In genomic region chr1:107525146-107525545, GRCh38 we compare ENCODE assay signal across 25 cellular contexts.
DNase-seq lines count a peak whose midpoint lies in the region; ATAC-seq, FAIRE-seq and TF ChIP-seq lines count a peak whose summit lies in the region.
"Had no signal": no experiment of that assay in that cellular context is flagged by ENCODE, and none has a peak within 500 bp of the region (broad histone marks: within the 10 kb centered on the region; RNA-seq: fewer than 3 reads in every experiment).

No MANE protein-coding gene starts in this region.

- CTCF ChIA-PET in activated CD8-positive, alpha-beta T cell treated with anti-CD3 and anti-CD28 coated beads, Interleukin-2, amount 10 ng/mL, durations not matched to agents 7 days and 5 days (lab: Charles Lee): interaction anchor here (1.9 kb wide), 1 partner anchor 93 kb away, joined by 4 read pairs; no protein-coding TSS in a partner anchor
- CTCF ChIA-PET in activated CD8-positive, alpha-beta T cell treated with anti-CD3 and anti-CD28 coated beads for 36 hours (lab: Charles Lee): interaction anchor here (0.8 kb wide), 1 partner anchor 21 kb away, joined by 3 read pairs; no protein-coding TSS in a partner anchor

- H3K9me3 Mint-ChIP-seq in activated CD8-positive, alpha-beta T cell treated with anti-CD3 and anti-CD28 coated beads, Interleukin-2, amount 10 ng/mL, durations not matched to agents 7 days and 5 days (ENCODE audit: insufficient read depth): no peaks in the 10 kb centered on the region
- no peaks in the 10 kb centered on the region for H3K9me3 Mint-ChIP-seq in activated CD8-positive, alpha-beta T cell treated with anti-CD3 and anti-CD28 coated beads for 36 hours
- no peaks in the 10 kb centered on the region for H3K9me3 Mint-ChIP-seq in astrocyte (ENCODE audit: unreplicated experiment)
- H3K9me3 Mint-ChIP-seq: activated CD4-positive, alpha-beta memory T cell treated with anti-CD3 and anti-CD28 coated beads, Interleukin-2, amount 10 ng/mL, durations not matched to agents 7 days and 5 days; central memory CD8-positive, alpha-beta T cell; mesothelial cell of epicardium; natural killer cell treated with Interleukin-12 subunit alpha and Interleukin-12 subunit beta and Interleukin-15 and Interleukin-18, amount 100 ng/mL, for 72 hours had no signal

- TF ChIP-seq CTCF in activated CD8-positive, alpha-beta T cell treated with anti-CD3 and anti-CD28 coated beads for 36 hours (IDR thresholded peaks at IDR 0.05): no peak
- TF ChIP-seq CTCF in astrocyte (IDR thresholded peaks at IDR 0.05; ENCODE audit: insufficient read depth, low read depth, low read length): no peak
- no peak for TF ChIP-seq CTCF in osteoblast (IDR thresholded peaks at IDR 0.05; ENCODE audit: extremely low read depth, low read depth, low read length)
- no peak for TF ChIP-seq CTCF in psoas muscle (IDR thresholded peaks at IDR 0.05)

- POLR2A ChIA-PET in activated CD8-positive, alpha-beta T cell treated with anti-CD3 and anti-CD28 coated beads, Interleukin-2, amount 10 ng/mL, durations not matched to agents 7 days and 5 days (lab: Charles Lee): interaction anchor here (0.5 kb wide), 1 partner anchor 616 kb away, joined by 3 read pairs; no protein-coding TSS in a partner anchor
- POLR2A ChIA-PET in activated CD8-positive, alpha-beta T cell treated with anti-CD3 and anti-CD28 coated beads for 36 hours (lab: Charles Lee): no interaction called here

- H3K4me1 ChIP-seq in astrocyte (ENCODE audit: insufficient read depth, low read length) (no peaks in the 10 kb centered on the region), osteoblast (ENCODE audit: insufficient read depth, low read length) (no peaks in the 10 kb centered on the region), psoas muscle (no peaks in the 10 kb centered on the region)
- H3K4me1 ChIP-seq: A549, left lung, parathyroid adenoma had no signal

- intact Hi-C loops in activated CD8-positive, alpha-beta T cell treated with anti-CD3 and anti-CD28 coated beads for 36 hours (cut with micrococcal nuclease): no loop called here
- intact Hi-C loops in psoas muscle (cut with DNase I): loop anchor here in 1 of 2 donors (5.0 kb wide), 2 partner anchors 98 to 248 kb away; no protein-coding TSS in a partner anchor

- no peak overlapping the region for H3K27ac Mint-ChIP-seq in activated CD8-positive, alpha-beta T cell treated with anti-CD3 and anti-CD28 coated beads, Interleukin-2, amount 10 ng/mL, durations not matched to agents 7 days and 5 days
- H3K27ac Mint-ChIP-seq in activated CD8-positive, alpha-beta T cell treated with anti-CD3 and anti-CD28 coated beads for 36 hours: no peak overlapping the region
- H3K27ac Mint-ChIP-seq in astrocyte (ENCODE audit: unreplicated experiment): no peak overlapping the region
- H3K27ac Mint-ChIP-seq: activated CD4-positive, alpha-beta memory T cell treated with anti-CD3 and anti-CD28 coated beads, Interleukin-2, amount 10 ng/mL, durations not matched to agents 7 days and 5 days; HFFc6; mesothelial cell of epicardium; natural killer cell treated with Interleukin-12 subunit alpha and Interleukin-12 subunit beta and Interleukin-15 and Interleukin-18, amount 100 ng/mL, for 72 hours had no signal

- 94 to 100% (median 99%) methylated on average over 1 of the region's 1 CpG for WGBS in psoas muscle, 3 donors

- no peak overlapping the region for H3K9ac ChIP-seq in astrocyte (ENCODE audit: low read length)
- H3K9ac ChIP-seq: parathyroid adenoma had no signal

- no peak for ATAC-seq in activated CD8-positive, alpha-beta T cell treated with anti-CD3 and anti-CD28 coated beads, Interleukin-2, amount 10 ng/mL, durations not matched to agents 7 days and 5 days
- no peak for ATAC-seq in activated CD8-positive, alpha-beta T cell treated with anti-CD3 and anti-CD28 coated beads for 36 hours
- ATAC-seq in psoas muscle: no peak
- ATAC-seq: A549; left lung; natural killer cell treated with Interleukin-12 subunit alpha and Interleukin-12 subunit beta and Interleukin-15 and Interleukin-18, amount 100 ng/mL, for 72 hours; sciatic nerve had no signal

- H3K36me3 Mint-ChIP-seq in activated CD8-positive, alpha-beta T cell treated with anti-CD3 and anti-CD28 coated beads, Interleukin-2, amount 10 ng/mL, durations not matched to agents 7 days and 5 days (ENCODE audit: low read depth): no peaks in the 10 kb centered on the region
- H3K36me3 Mint-ChIP-seq in activated CD8-positive, alpha-beta T cell treated with anti-CD3 and anti-CD28 coated beads for 36 hours (ENCODE audit: low read depth): no peaks in the 10 kb centered on the region
- no peaks in the 10 kb centered on the region for H3K36me3 Mint-ChIP-seq in astrocyte (ENCODE audit: low read depth, unreplicated experiment)
- H3K36me3 Mint-ChIP-seq: mesothelial cell of epicardium; natural killer cell treated with Interleukin-12 subunit alpha and Interleukin-12 subunit beta and Interleukin-15 and Interleukin-18, amount 100 ng/mL, for 72 hours had no signal

- H3K4me3 ChIP-seq in astrocyte (ENCODE audit: insufficient read depth, low read depth, low read length) (no peak overlapping the region), osteoblast (ENCODE audit: insufficient read depth, low read length) (no peak overlapping the region), psoas muscle (no peak overlapping the region)
- H3K4me3 ChIP-seq: A549, left lung had no signal

- TF ChIP-seq EP300 in Ishikawa (IDR thresholded peaks at IDR 0.05; ENCODE audit: borderline replicate concordance): no peak

- H3K4me2 ChIP-seq in astrocyte (ENCODE audit: low read length): no peak overlapping the region
- H3K4me2 ChIP-seq in osteoblast (ENCODE audit: insufficient read depth, low read length): no peak overlapping the region
- H3K4me2 ChIP-seq: A549 had no signal

- H3K27ac ChIP-seq in astrocyte (ENCODE audit: low read depth, low read length) (no peak overlapping the region), osteoblast (ENCODE audit: low read depth, low read length) (no peak overlapping the region), psoas muscle (no peak overlapping the region)
- H3K27ac ChIP-seq: A549, C4-2B, left lung, parathyroid adenoma had no signal

- H3K4me3 Mint-ChIP-seq in activated CD8-positive, alpha-beta T cell treated with anti-CD3 and anti-CD28 coated beads, Interleukin-2, amount 10 ng/mL, durations not matched to agents 7 days and 5 days: no peak overlapping the region
- H3K4me3 Mint-ChIP-seq in activated CD8-positive, alpha-beta T cell treated with anti-CD3 and anti-CD28 coated beads for 36 hours: no peak overlapping the region
- no peak overlapping the region for H3K4me3 Mint-ChIP-seq in astrocyte (ENCODE audit: unreplicated experiment)
- H3K4me3 Mint-ChIP-seq: activated CD4-positive, alpha-beta memory T cell treated with anti-CD3 and anti-CD28 coated beads, Interleukin-2, amount 10 ng/mL, durations not matched to agents 7 days and 5 days; central memory CD8-positive, alpha-beta T cell; HFFc6; mesothelial cell of epicardium; natural killer cell treated with Interleukin-12 subunit alpha and Interleukin-12 subunit beta and Interleukin-15 and Interleukin-18, amount 100 ng/mL, for 72 hours had no signal

- H3K27me3 Mint-ChIP-seq in activated CD8-positive, alpha-beta T cell treated with anti-CD3 and anti-CD28 coated beads, Interleukin-2, amount 10 ng/mL, durations not matched to agents 7 days and 5 days (ENCODE audit: low read depth): no peaks in the 10 kb centered on the region
- peaks cover 2% of the 10 kb centered on the region for H3K27me3 Mint-ChIP-seq in activated CD8-positive, alpha-beta T cell treated with anti-CD3 and anti-CD28 coated beads for 36 hours
- H3K27me3 Mint-ChIP-seq in astrocyte (ENCODE audit: low read depth, unreplicated experiment): no peaks in the 10 kb centered on the region
- H3K27me3 Mint-ChIP-seq: activated CD4-positive, alpha-beta memory T cell treated with anti-CD3 and anti-CD28 coated beads, Interleukin-2, amount 10 ng/mL, durations not matched to agents 7 days and 5 days had no signal

- TF ChIP-seq RAD21 in Ishikawa (IDR thresholded peaks at IDR 0.05; ENCODE audit: low read depth): no peak

- no peak for FAIRE-seq in astrocyte (lab: Jason Lieb, UNC)
- FAIRE-seq: A549, HTR-8/SVneo had no signal

- H3K9me3 ChIP-seq in astrocyte (ENCODE audit: insufficient read depth, low read depth, low read length): no peaks in the 10 kb centered on the region
- H3K9me3 ChIP-seq in osteoblast (ENCODE audit: low read depth, low read length): no peaks in the 10 kb centered on the region
- no peaks in the 10 kb centered on the region for H3K9me3 ChIP-seq in psoas muscle
- H3K9me3 ChIP-seq: A549, left lung had no signal

- H4K20me1 ChIP-seq in astrocyte (ENCODE audit: insufficient read depth, low read length): no peaks in the 10 kb centered on the region
- no peaks in the 10 kb centered on the region for H4K20me1 ChIP-seq in osteoblast (ENCODE audit: insufficient read depth, low read length)

- no peaks in the 10 kb centered on the region for H3K36me3 ChIP-seq in astrocyte (ENCODE audit: insufficient read depth, low read length)
- H3K36me3 ChIP-seq in osteoblast (ENCODE audit: insufficient read depth, low read length): no peaks in the 10 kb centered on the region
- H3K36me3 ChIP-seq in psoas muscle (ENCODE audit: insufficient read depth in 1 of 2, low read depth in 1 of 2): no peaks in the 10 kb centered on the region
- H3K36me3 ChIP-seq: left lung had no signal

- H3K4me1 Mint-ChIP-seq in activated CD8-positive, alpha-beta T cell treated with anti-CD3 and anti-CD28 coated beads, Interleukin-2, amount 10 ng/mL, durations not matched to agents 7 days and 5 days (ENCODE audit: low read depth): peaks cover 7% of the 10 kb centered on the region
- H3K4me1 Mint-ChIP-seq in activated CD8-positive, alpha-beta T cell treated with anti-CD3 and anti-CD28 coated beads for 36 hours (ENCODE audit: low read depth): no peaks in the 10 kb centered on the region
- H3K4me1 Mint-ChIP-seq in astrocyte (ENCODE audit: low read depth, unreplicated experiment): peaks cover 5% of the 10 kb centered on the region
- H3K4me1 Mint-ChIP-seq: activated CD4-positive, alpha-beta memory T cell treated with anti-CD3 and anti-CD28 coated beads, Interleukin-2, amount 10 ng/mL, durations not matched to agents 7 days and 5 days; central memory CD8-positive, alpha-beta T cell had no signal

- no peaks in the 10 kb centered on the region for H3K79me2 ChIP-seq in astrocyte (ENCODE audit: insufficient read depth, low read length)
- no peaks in the 10 kb centered on the region for H3K79me2 ChIP-seq in osteoblast (ENCODE audit: insufficient read depth, low read length)
- H3K79me2 ChIP-seq: parathyroid adenoma had no signal

- no peak overlapping the region for H2AFZ ChIP-seq in astrocyte (ENCODE audit: low read depth, low read length)
- H2AFZ ChIP-seq in osteoblast (ENCODE audit: low read length): no peak overlapping the region
- H2AFZ ChIP-seq: parathyroid adenoma had no signal

- H3K27me3 ChIP-seq in astrocyte (ENCODE audit: insufficient read depth, low read length): no peaks in the 10 kb centered on the region
- H3K27me3 ChIP-seq in osteoblast (ENCODE audit: insufficient read depth, low read length): no peaks in the 10 kb centered on the region
- H3K27me3 ChIP-seq in psoas muscle (ENCODE audit: insufficient read depth in 3 of 3, low read length in 2 of 3): no peaks in the 10 kb centered on the region

- DNase-seq in activated CD8-positive, alpha-beta T cell treated with anti-CD3 and anti-CD28 coated beads, Interleukin-2, amount 10 ng/mL, durations not matched to agents 7 days and 5 days: peak; percentile 21
- no peak for DNase-seq in activated CD8-positive, alpha-beta T cell treated with anti-CD3 and anti-CD28 coated beads for 36 hours
- DNase-seq in astrocyte (ENCODE audit: low read depth) (peak; percentile 18), osteoblast (ENCODE audit: insufficient read length, low spot score, missing footprints) (peak; percentile 23), psoas muscle (no peak), midbrain (lab: John Stamatoyannopoulos, UW) (no peak), DMS153 (lab: John Stamatoyannopoulos, UW) (no peak)
- DNase-seq: activated CD4-positive, alpha-beta memory T cell treated with anti-CD3 and anti-CD28 coated beads, Interleukin-2, amount 10 ng/mL, durations not matched to agents 7 days and 5 days; activated CD4-positive, CD25-positive, alpha-beta regulatory T cell; activated naive CD4-positive, alpha-beta T cell; aorta; HFFc6; left lung; NCI-H1436 treated with DMSO at 0.1 percent for 48 hours; NCI-H526; T1000 had no signal

Comparison
In these comparisons a context has a peak if more than half of its experiments do, and no peak if none do; other contexts are left out.
1. DNase-seq: peak in activated CD8-positive, alpha-beta T cell treated with anti-CD3 and anti-CD28 coated beads, Interleukin-2, amount 10 ng/mL, durations not matched to agents 7 days and 5 days (single experiment), astrocyte (single experiment) and osteoblast (single experiment); none in activated CD8-positive, alpha-beta T cell treated with anti-CD3 and anti-CD28 coated beads for 36 hours (single experiment), psoas muscle (0 of 2), midbrain (single experiment) and DMS153 (single experiment).